28 cellular contexts compared by ENCODE assay signal in the genomic region with DNA sequence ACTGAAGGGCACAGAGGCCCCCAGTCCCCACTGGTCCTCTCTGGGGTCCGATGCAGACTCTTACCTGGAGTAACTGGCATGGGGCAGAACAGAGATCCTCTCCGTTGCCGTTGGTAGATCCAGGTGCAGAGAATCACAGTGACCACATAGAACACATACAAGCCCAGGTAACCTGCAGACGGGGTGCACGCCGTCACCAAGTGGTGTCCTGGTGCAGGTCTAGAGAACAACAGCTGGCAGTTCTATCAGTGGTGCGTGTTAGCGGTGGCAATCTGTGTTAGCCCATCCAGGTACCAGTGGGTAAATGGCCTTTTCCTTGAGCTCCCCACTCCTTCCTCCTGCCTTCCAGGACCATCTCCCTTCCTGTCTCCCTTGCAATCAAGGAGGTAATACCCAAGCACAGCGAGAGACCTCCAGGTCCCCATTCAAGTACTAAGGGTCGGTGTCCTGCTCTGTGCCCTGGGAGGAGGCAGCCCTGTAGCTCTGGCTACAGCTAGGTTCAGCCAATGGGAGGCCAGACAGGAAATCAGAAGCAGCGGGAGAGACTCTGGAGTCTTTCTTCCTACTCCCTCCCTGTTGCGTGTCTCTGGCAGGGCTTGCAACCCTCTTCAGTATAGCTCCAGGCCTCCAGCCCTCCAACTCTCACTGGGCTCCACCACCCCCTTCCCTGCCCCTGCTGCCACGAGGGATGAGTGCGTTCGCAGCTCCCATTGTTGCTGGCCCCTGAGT.
"Had no signal": no experiment of that assay in that cellular context is flagged by ENCODE, and none has a peak within 500 bp of the region (broad histone marks: within the 10 kb centered on the region; RNA-seq: fewer than 3 reads in every experiment).

No MANE protein-coding gene starts in this region.

- DNase-seq: activated CD4-positive, alpha-beta T cell treated with anti-CD3 and anti-CD28 coated beads for 1 hour; activated CD4-positive, alpha-beta T cell treated with anti-CD3 and anti-CD28 coated beads, Interleukin-2, amount 50 U/mL, for 1 hour; activated CD8-positive, alpha-beta memory T cell treated with anti-CD3 and anti-CD28 coated beads for 24 hours; activated CD8-positive, alpha-beta memory T cell treated with anti-CD3 and anti-CD28 coated beads, Interleukin-2, amount 50 U/mL, for 4 hours; activated effector memory CD4-positive, alpha-beta T cell treated with Interleukin-2 at 50 U/mL for 16 hours; activated naive CD4-positive, alpha-beta T cell treated with anti-CD3 and anti-CD28 coated beads for 36 hours; activated T-cell treated with anti-CD3 and anti-CD28 coated beads, Interleukin-2, amount 50 U/mL, for 4 hours; anterior cingulate cortex; body of pancreas; dermis blood vessel endothelial cell; effector CD8-positive, alpha-beta T cell; glutamatergic neuron; kidney glomerular epithelial cell; left ventricle myocardium inferior; natural killer cell; pancreas; psoas muscle; stimulated activated CD4-positive, alpha-beta T cell treated with anti-CD3 and anti-CD28 coated beads, Interleukin-4, amount 100 ng/mL, for 4 hours; stomach; T-cell; WERI-Rb-1 had no signal

- H3K4me3 Mint-ChIP-seq: activated naive CD4-positive, alpha-beta T cell treated with anti-CD3 and anti-CD28 coated beads for 36 hours; activated T-cell treated with anti-CD3 and anti-CD28 coated beads, Interleukin-2, amount 50 U/mL, for 4 hours; mesothelial cell of epicardium; natural killer cell; T-cell had no signal

- ATAC-seq: activated T-cell treated with anti-CD3 and anti-CD28 coated beads, Interleukin-2, amount 50 U/mL, for 4 hours; body of pancreas; esophagus mucosa; pancreas; psoas muscle; T-cell had no signal

- H3K36me3 Mint-ChIP-seq: natural killer cell had no signal

- H3K9me3 ChIP-seq: body of pancreas, pancreas, psoas muscle, right atrium auricular region, stomach, suprapubic skin had no signal

- H3K27me3 ChIP-seq: body of pancreas, cardiac muscle cell, hepatocyte, pancreas, right atrium auricular region, stomach, suprapubic skin, tibial nerve had no signal

- H3K27me3 Mint-ChIP-seq: T-cell had no signal

- H3K9me3 Mint-ChIP-seq: activated naive CD4-positive, alpha-beta T cell treated with anti-CD3 and anti-CD28 coated beads for 36 hours; activated T-cell treated with anti-CD3 and anti-CD28 coated beads, Interleukin-2, amount 50 U/mL, for 4 hours; natural killer cell; T-cell had no signal

- H3K27ac Mint-ChIP-seq: activated naive CD4-positive, alpha-beta T cell treated with anti-CD3 and anti-CD28 coated beads for 36 hours; mesothelial cell of epicardium; natural killer cell; T-cell had no signal

- H3K27ac ChIP-seq: body of pancreas, cardiac muscle cell, hepatocyte, left ventricle myocardium inferior, pancreas, psoas muscle, right atrium auricular region, stomach, suprapubic skin, tibial nerve, WERI-Rb-1 had no signal
